1 cellular context compared by ENCODE assay signal in the genomic region with DNA sequence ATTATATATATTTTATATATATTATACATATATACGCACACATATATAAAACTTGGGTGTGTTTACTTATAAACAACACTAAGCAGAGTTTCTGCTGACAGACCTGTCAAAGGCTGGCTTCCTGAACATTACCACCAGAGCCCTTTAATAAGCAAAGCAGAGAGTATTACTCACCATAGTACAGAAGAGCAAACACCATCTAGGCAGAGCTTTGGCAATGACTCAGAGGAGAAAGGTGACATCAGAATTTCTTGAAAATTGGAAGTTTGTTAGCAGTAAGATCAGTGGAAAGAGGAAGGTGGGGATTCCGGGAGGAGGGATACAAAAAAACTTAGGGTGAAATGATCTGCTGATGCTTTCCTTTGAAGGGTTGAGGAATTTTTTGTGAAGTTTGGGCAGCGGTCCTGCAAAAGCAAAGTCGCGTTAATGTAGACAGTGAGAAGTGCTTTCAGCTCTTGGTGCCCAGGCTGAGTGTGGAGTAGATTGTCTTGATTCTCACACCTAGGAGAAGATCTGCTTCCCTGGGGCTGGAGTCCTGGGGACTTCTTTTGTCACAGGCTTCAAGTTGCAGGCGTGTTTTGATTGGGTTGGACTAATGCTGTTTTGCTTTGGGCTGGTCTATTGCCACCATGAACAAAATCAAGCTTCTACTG.
A peak's percentile ranks its signal among the peaks of the same experiment; 100 is the strongest.
TF ChIP-seq lines count a peak whose summit lies in the region.

No MANE protein-coding gene starts in this region.

TF ChIP-seq in HCT116, 20 proteins besides CTCF, POLR2A, EP300 and RAD21 (continued from another document):
- peak; percentile 25; the same call in 1 of the 2 replicates for TF ChIP-seq JUND (IDR thresholded peaks at IDR 0.05)
- TF ChIP-seq ZFX (IDR thresholded peaks at IDR 0.05), result no peak
- TF ChIP-seq CEBPB (IDR thresholded peaks at IDR 0.05; ENCODE audit: low read depth), result no peak
- TF ChIP-seq EGR1 (IDR thresholded peaks at IDR 0.05; ENCODE audit: low read depth), result no peak
- TF ChIP-seq ZNF274 (IDR thresholded peaks at IDR 0.05; ENCODE audit: low read depth, low read length), result no peak
- TF ChIP-seq SIN3A (IDR thresholded peaks at IDR 0.05; ENCODE audit: low read depth), result no peak
- TF ChIP-seq FOSL1 (IDR thresholded peaks at IDR 0.05; ENCODE audit: low read depth), result peak; percentile 52
- TF ChIP-seq SP1 (IDR thresholded peaks at IDR 0.05; ENCODE audit: low read depth), result peak; percentile 30; the same call in 1 of the 2 replicates
- TF ChIP-seq EZH2phosphoT487 (IDR thresholded peaks at IDR 0.05; ENCODE audit: borderline replicate concordance), result no peak
- TF ChIP-seq, protein P1, sequence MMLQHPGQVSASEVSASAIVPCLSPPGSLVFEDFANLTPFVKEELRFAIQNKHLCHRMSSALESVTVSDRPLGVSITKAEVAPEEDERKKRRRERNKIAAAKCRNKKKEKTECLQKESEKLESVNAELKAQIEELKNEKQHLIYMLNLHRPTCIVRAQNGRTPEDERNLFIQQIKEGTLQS (IDR thresholded peaks at IDR 0.05), result no peak
- no peak for TF ChIP-seq YY1 (IDR thresholded peaks at IDR 0.05; ENCODE audit: extremely low read depth, insufficient replicate concordance, low read depth, low read length)
- TF ChIP-seq POLR2AphosphoS5 (IDR thresholded peaks at IDR 0.05; ENCODE audit: low read depth, low read length), result no peak
- TF ChIP-seq SRF (IDR thresholded peaks at IDR 0.05; ENCODE audit: low read depth), result no peak
TF ChIP-seq in HCT116: peak in this region for 3.
